ENCODE assay signal across 23 cellular contexts in the genomic region with DNA sequence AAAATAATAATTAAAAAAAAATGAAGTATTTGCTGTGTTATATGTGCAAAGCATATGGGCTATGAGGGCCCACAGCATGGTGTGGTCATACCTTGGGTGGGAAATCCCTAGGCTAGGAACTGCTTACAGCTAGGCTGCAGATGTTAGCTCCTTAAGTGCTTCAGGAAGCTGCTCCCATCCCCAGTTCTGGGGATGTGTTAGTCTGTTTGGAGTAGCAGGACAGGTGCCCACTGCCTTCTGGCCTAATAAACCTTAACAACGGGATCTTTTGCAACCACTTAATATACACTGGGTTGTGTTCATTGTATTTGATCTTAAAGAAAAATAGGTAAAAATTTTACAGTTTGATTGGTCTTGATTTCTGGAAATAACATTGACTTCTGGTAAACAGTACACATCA. TPM values are rescaled to one million over a fixed set of nuclear protein-coding genes. Genes with fewer than 3 reads are reported as not detected.
DNase-seq lines count a peak whose midpoint lies in the region; ATAC-seq and TF ChIP-seq lines count a peak whose summit lies in the region.
"Had no signal": no experiment of that assay in that cellular context is flagged by ENCODE, and none has a peak within 500 bp of the region (broad histone marks: within the 10 kb centered on the region; RNA-seq: fewer than 3 reads in every experiment).

No MANE protein-coding gene starts in this region.

- H3K36me3 ChIP-seq in HEK293 (ENCODE audit: control insufficient read depth in 2 of 2, insufficient read depth in 1 of 2, low read length in 2 of 2) (peaks cover 0 to 2% of the 10 kb centered on the region in 2 experiments; a peak in 2 of 3 replicates), gastrocnemius medialis (no peaks in the 10 kb centered on the region)
- H3K36me3 ChIP-seq: adrenal gland, uterus had no signal

- POLR2A ChIA-PET in HEK293 (lab: Yijun Ruan, JAX): no interaction called here

- DNase-seq in activated T-cell treated with anti-CD3 and anti-CD28 coated beads, Interleukin-2, amount 50 U/mL, for 24 hours: no peak
- DNase-seq in activated T-cell treated with anti-CD3 and anti-CD28 coated beads, Interleukin-2, amount 50 U/mL, for 48 hours: no peak
- DNase-seq in gastrocnemius medialis (no peak), GF-D8 (lab: John Stamatoyannopoulos, UW) (no peak)
- DNase-seq: activated CD4-positive, alpha-beta memory T cell treated with anti-CD3 and anti-CD28 coated beads, Interleukin-2, amount 10 ng/mL, durations not matched to agents 7 days and 5 days; adrenal gland; effector CD8-positive, alpha-beta T cell; midbrain; MV-4-11; NCI-H2081 treated with DMSO at 0.1 percent for 48 hours; stimulated activated CD4-positive, alpha-beta T cell treated with anti-CD3 and anti-CD28 coated beads, Interleukin-12 subunit alpha, Interleukin-12 subunit beta, amount 100 ng/mL, for 4 hours; stimulated activated naive CD4-positive, alpha-beta T cell treated with Interleukin-2 at 50 U/mL for 16 hours; T-helper 1 cell; uterus had no signal

- ATAC-seq in gastrocnemius medialis (no peak), GM21447 (IDR thresholded peaks at IDR 0.05; ENCODE audit: unreplicated experiment) (no peak), HG03469 (IDR thresholded peaks at IDR 0.05; ENCODE audit: unreplicated experiment) (no peak)

- peak overlapping the region; percentile 44 for H3K27ac Mint-ChIP-seq in activated T-cell treated with anti-CD3 and anti-CD28 coated beads, Interleukin-2, amount 50 U/mL, for 24 hours
- peak overlapping the region in 1 of 5 experiments; percentile 82 for H3K27ac Mint-ChIP-seq in brain
- H3K27ac Mint-ChIP-seq: activated CD4-positive, alpha-beta memory T cell treated with anti-CD3 and anti-CD28 coated beads, Interleukin-2, amount 10 ng/mL, durations not matched to agents 7 days and 5 days; activated T-helper 1 cell treated with anti-CD3 and anti-CD28 coated beads, Interleukin-12 subunit alpha, Interleukin-12 subunit beta, Interleukin-2, Interleukin-4 antibody, amounts not matched to agents 30 ng/mL and 10 ng/mL and 1 ng/mL, durations not matched to agents 14 hours and 24 hours and 36 hours had no signal

- in situ Hi-C loops in gastrocnemius medialis (cut with MboI; ENCODE audit: low sequenced_read_pairs in 4 of 4): loop anchor here in 1 of 4 donors (10.0 kb wide), 1 partner anchor 60 kb away; no protein-coding TSS in a partner anchor

- peaks cover 83% of the 10 kb centered on the region for H3K4me1 Mint-ChIP-seq in activated T-cell treated with anti-CD3 and anti-CD28 coated beads, Interleukin-2, amount 50 U/mL, for 24 hours (ENCODE audit: low read depth)
- H3K4me1 Mint-ChIP-seq in brain: peaks cover 95% of the 10 kb centered on the region

- no peak overlapping the region for H3K4me3 Mint-ChIP-seq in activated T-cell treated with anti-CD3 and anti-CD28 coated beads, Interleukin-2, amount 50 U/mL, for 24 hours
- peak overlapping the region in 3 of 5 experiments; percentile 27 to 54 (median 44) for H3K4me3 Mint-ChIP-seq in brain
- H3K4me3 Mint-ChIP-seq: activated CD4-positive, alpha-beta memory T cell treated with anti-CD3 and anti-CD28 coated beads, Interleukin-2, amount 10 ng/mL, durations not matched to agents 7 days and 5 days; activated T-helper 1 cell treated with anti-CD3 and anti-CD28 coated beads, Interleukin-12 subunit alpha, Interleukin-12 subunit beta, Interleukin-2, Interleukin-4 antibody, amounts not matched to agents 30 ng/mL and 10 ng/mL and 1 ng/mL, durations not matched to agents 14 hours and 24 hours and 36 hours; central memory CD8-positive, alpha-beta T cell had no signal

- H3K9me3 ChIP-seq in HEK293 (ENCODE audit: control insufficient read depth, insufficient read depth, low read depth, low read length) (no peaks in the 10 kb centered on the region), gastrocnemius medialis (no peaks in the 10 kb centered on the region)
- H3K9me3 ChIP-seq: adrenal gland, uterus had no signal

- no peak overlapping the region for H3K4me3 ChIP-seq in HEK293 (ENCODE audit: low read depth, low read length)
- no peak overlapping the region for H3K4me3 ChIP-seq in gastrocnemius medialis
- H3K4me3 ChIP-seq: adrenal gland, hepatocyte, uterus had no signal

- H3K27me3 ChIP-seq in gastrocnemius medialis: no peaks in the 10 kb centered on the region
- H3K27me3 ChIP-seq: adrenal gland, hepatocyte, uterus had no signal

- H3K36me3 Mint-ChIP-seq in activated T-cell treated with anti-CD3 and anti-CD28 coated beads, Interleukin-2, amount 50 U/mL, for 24 hours (ENCODE audit: low read depth): peaks cover 59% of the 10 kb centered on the region
- peaks cover 23% of the 10 kb centered on the region for H3K36me3 Mint-ChIP-seq in brain
- H3K36me3 Mint-ChIP-seq: IgD-negative memory B cell had no signal

- TF ChIP-seq POLR2A in gastrocnemius medialis (IDR thresholded peaks at IDR 0.05): no peak

- no peaks in the 10 kb centered on the region for H3K27me3 Mint-ChIP-seq in activated T-cell treated with anti-CD3 and anti-CD28 coated beads, Interleukin-2, amount 50 U/mL, for 24 hours
- H3K27me3 Mint-ChIP-seq in brain: peaks cover 3% of the 10 kb centered on the region
- H3K27me3 Mint-ChIP-seq: activated CD4-positive, alpha-beta memory T cell treated with anti-CD3 and anti-CD28 coated beads, Interleukin-2, amount 10 ng/mL, durations not matched to agents 7 days and 5 days; central memory CD8-positive, alpha-beta T cell; IgD-negative memory B cell had no signal

- H3K9me3 Mint-ChIP-seq in activated T-cell treated with anti-CD3 and anti-CD28 coated beads, Interleukin-2, amount 50 U/mL, for 24 hours: no peaks in the 10 kb centered on the region
- no peaks in the 10 kb centered on the region for H3K9me3 Mint-ChIP-seq in brain
- H3K9me3 Mint-ChIP-seq: activated CD4-positive, alpha-beta memory T cell treated with anti-CD3 and anti-CD28 coated beads, Interleukin-2, amount 10 ng/mL, durations not matched to agents 7 days and 5 days; activated T-helper 1 cell treated with anti-CD3 and anti-CD28 coated beads, Interleukin-12 subunit alpha, Interleukin-12 subunit beta, Interleukin-2, Interleukin-4 antibody, amounts not matched to agents 30 ng/mL and 10 ng/mL and 1 ng/mL, durations not matched to agents 14 hours and 24 hours and 36 hours; central memory CD8-positive, alpha-beta T cell; IgD-negative memory B cell had no signal

- H3K27ac ChIP-seq in HEK293 (ENCODE audit: extremely low read depth, low read depth, low read length) (no peak overlapping the region), gastrocnemius medialis (peak overlapping the region; percentile 53 to 97 (median 64))
- H3K27ac ChIP-seq: adrenal gland, hepatocyte, uterus, VCaP had no signal

- no peak for TF ChIP-seq CTCF in HEK293 (tag by site-specific recombination; IDR thresholded peaks at IDR 0.05)
- no peak for TF ChIP-seq CTCF in brain (conservative IDR thresholded peaks at IDR 0.05)
- TF ChIP-seq CTCF in gastrocnemius medialis (IDR thresholded peaks at IDR 0.05 in 4 of 5, conservative IDR thresholded peaks at IDR 0.05 in 1 of 5): no peak

- H3K4me1 ChIP-seq in HEK293 (ENCODE audit: control insufficient read depth, insufficient read depth, low read length) (peaks cover 8% of the 10 kb centered on the region; the same call in 1 of the 2 replicates), gastrocnemius medialis (peaks cover 80 to 91% of the 10 kb centered on the region in 2 donors)

- CTCF ChIA-PET in HEK293 (lab: Yijun Ruan, JAX): interaction anchor here (0.9 kb wide), 1 partner anchor 87 kb away, joined by 4 read pairs; no protein-coding TSS in a partner anchor

- intact Hi-C loops in gastrocnemius medialis (cut with DNase I; ENCODE audit: low total_unique reads): no loop called here

TF ChIP-seq in HEK293, 187 proteins besides CTCF, POLR2A, EP300 and RAD21:
- TF ChIP-seq ZNF394 (tag by site-specific recombination; IDR thresholded peaks at IDR 0.05; ENCODE audit: borderline replicate concordance) (peak; percentile 75; the same call in 1 of the 2 replicates), MZF1 (tag by site-specific recombination; IDR thresholded peaks at IDR 0.05; ENCODE audit: borderline replicate concordance) (peak; percentile 85; the same call in 1 of the 2 replicates), OSR2 (tag by site-specific recombination; IDR thresholded peaks at IDR 0.05) (peak; percentile 36; the same call in 1 of the 2 replicates)
- TF ChIP-seq, protein P1, sequence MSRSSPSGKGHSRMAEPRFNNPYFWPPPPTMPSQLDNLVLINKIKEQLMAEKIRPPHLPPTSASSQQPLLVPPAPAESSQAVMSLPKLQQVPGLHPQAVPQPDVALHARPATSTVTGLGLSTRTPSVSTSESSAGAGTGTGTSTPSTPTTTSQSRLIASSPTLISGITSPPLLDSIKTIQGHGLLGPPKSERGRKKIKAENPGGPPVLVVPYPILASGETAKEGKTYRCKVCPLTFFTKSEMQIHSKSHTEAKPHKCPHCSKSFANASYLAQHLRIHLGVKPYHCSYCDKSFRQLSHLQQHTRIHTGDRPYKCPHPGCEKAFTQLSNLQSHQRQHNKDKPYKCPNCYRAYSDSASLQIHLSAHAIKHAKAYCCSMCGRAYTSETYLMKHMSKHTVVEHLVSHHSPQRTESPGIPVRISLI (tag by site-specific recombination; IDR thresholded peaks at IDR 0.05): no peak

RNA-seq across cellular contexts. Expression of a gene that starts 46.3 kb away (rescaled TPM):
- polyA plus RNA-seq in brain (ENCODE audit: insufficient read depth, low read depth, low replicate concordance): 116 TPM
- 100 to 1,000 TPM; 168 to 331 (median 246) TPM for total RNA-seq in gastrocnemius medialis
